ENCODE assay signal across 13 cellular contexts in the genomic region with DNA sequence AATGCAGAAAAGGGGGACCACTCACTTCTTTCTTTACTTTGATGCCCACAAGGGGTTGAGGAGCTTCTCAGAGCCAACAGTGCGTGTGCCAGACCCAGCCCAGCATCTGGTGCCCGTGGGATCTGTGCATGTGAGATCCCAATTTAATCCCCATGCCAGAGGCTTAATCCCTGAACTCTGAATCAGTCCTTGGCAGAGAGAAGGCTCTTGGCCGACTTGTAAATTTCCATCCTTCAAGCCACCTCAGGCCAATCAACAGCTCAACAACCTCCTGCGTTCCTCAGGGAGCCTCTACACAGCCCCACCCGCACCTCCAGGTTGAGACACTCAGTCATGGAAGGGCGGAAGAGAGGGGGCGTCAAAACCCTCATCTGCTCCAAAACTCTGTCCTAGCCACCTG.
DNase-seq lines count a peak whose midpoint lies in the region; ATAC-seq and TF ChIP-seq lines count a peak whose summit lies in the region.
"Had no signal": no experiment of that assay in that cellular context is flagged by ENCODE, and none has a peak within 500 bp of the region (broad histone marks: within the 10 kb centered on the region; RNA-seq: fewer than 3 reads in every experiment).

No MANE protein-coding gene starts in this region.

- DNase-seq in AG08395 (ENCODE audit: low spot score) (peak; percentile 80), amniotic epithelial cell (ENCODE audit: low read depth) (peak; percentile 56), foreskin fibroblast (peak; percentile 67 to 84), retinal pigment epithelial cell (ENCODE audit: low read depth) (peak; percentile 78), amygdala (lab: John Stamatoyannopoulos, UW) (no peak)
- DNase-seq in CD4-positive, alpha-beta memory T cell, result no peak
- DNase-seq in activated CD8-positive, alpha-beta memory T cell treated with anti-CD3 and anti-CD28 coated beads, Interleukin-2, amount 50 U/mL, for 4 hours, result no peak
- DNase-seq in CD4-positive, alpha-beta T cell, result no peak
- DNase-seq: activated CD8-positive, alpha-beta memory T cell treated with anti-CD3 and anti-CD28 coated beads, Interleukin-2, amount 10 ng/mL, durations not matched to agents 7 days and 5 days; activated naive CD4-positive, alpha-beta T cell treated with anti-CD3 and anti-CD28 coated beads, Interleukin-2, amount 50 U/mL, for 16 hours; MM.1S; WERI-Rb-1 had no signal

- POLR2A ChIA-PET in CD4-positive, alpha-beta memory T cell (lab: Charles Lee; ENCODE audit: partially characterized antibody), result no interaction called here
- POLR2A ChIA-PET in CD4-positive, alpha-beta T cell (lab: Charles Lee), result no interaction called here

- H3K27ac ChIP-seq in CD4-positive, alpha-beta memory T cell (ENCODE audit: low read depth, low read length), result no peak overlapping the region
- no peak overlapping the region for H3K27ac ChIP-seq in CD4-positive, alpha-beta T cell (ENCODE audit: low read depth, low read length)
- H3K27ac ChIP-seq: WERI-Rb-1 had no signal

- no peaks in the 10 kb centered on the region for H3K27me3 ChIP-seq in CD4-positive, alpha-beta memory T cell (ENCODE audit: insufficient read depth, low read length)
- no peaks in the 10 kb centered on the region for H3K27me3 ChIP-seq in CD4-positive, alpha-beta T cell (ENCODE audit: control insufficient read depth, insufficient read depth, low read length)

- no peaks in the 10 kb centered on the region for H3K9me3 Mint-ChIP-seq in CD4-positive, alpha-beta memory T cell
- H3K9me3 Mint-ChIP-seq in CD4-positive, alpha-beta T cell, result no peaks in the 10 kb centered on the region

- H3K36me3 ChIP-seq in CD4-positive, alpha-beta memory T cell (ENCODE audit: insufficient read depth, low read length), result no peaks in the 10 kb centered on the region
- H3K36me3 ChIP-seq: WERI-Rb-1 had no signal

- no peak overlapping the region for H3K27ac Mint-ChIP-seq in CD4-positive, alpha-beta memory T cell
- no peak overlapping the region for H3K27ac Mint-ChIP-seq in CD4-positive, alpha-beta T cell
- H3K27ac Mint-ChIP-seq: activated CD8-positive, alpha-beta memory T cell treated with anti-CD3 and anti-CD28 coated beads, Interleukin-2, amount 10 ng/mL, durations not matched to agents 7 days and 5 days had no signal

- H3K36me3 Mint-ChIP-seq in CD4-positive, alpha-beta memory T cell, result no peaks in the 10 kb centered on the region
- no peaks in the 10 kb centered on the region for H3K36me3 Mint-ChIP-seq in CD4-positive, alpha-beta T cell (ENCODE audit: low read depth)
- H3K36me3 Mint-ChIP-seq: activated CD8-positive, alpha-beta memory T cell treated with anti-CD3 and anti-CD28 coated beads, Interleukin-2, amount 10 ng/mL, durations not matched to agents 7 days and 5 days had no signal

- H3K4me1 ChIP-seq in CD4-positive, alpha-beta memory T cell (ENCODE audit: insufficient read depth, low read length), result peaks cover 14% of the 10 kb centered on the region

- intact Hi-C loops in CD4-positive, alpha-beta memory T cell (cut with micrococcal nuclease), result no loop called here
- intact Hi-C loops in CD4-positive, alpha-beta T cell (cut with DNase I, micrococcal nuclease), result no loop called here

- H3K4me3 ChIP-seq in foreskin fibroblast (ENCODE audit: low read depth in 1 of 2, low read length in 2 of 2) (no peak overlapping the region), retinal pigment epithelial cell (ENCODE audit: low read length) (no peak overlapping the region)
- H3K4me3 ChIP-seq in CD4-positive, alpha-beta memory T cell (ENCODE audit: low read length in 2 of 2), result no peak overlapping the region

- peaks cover 0 to 9% (median 3%) of the 10 kb centered on the region in 4 donors for H3K4me1 Mint-ChIP-seq in CD4-positive, alpha-beta memory T cell
- H3K4me1 Mint-ChIP-seq in CD4-positive, alpha-beta T cell (ENCODE audit: low read depth), result peaks cover 6% of the 10 kb centered on the region

- H3K9me3 ChIP-seq in CD4-positive, alpha-beta memory T cell (ENCODE audit: control insufficient read depth in 1 of 2, low read length in 2 of 2), result no peaks in the 10 kb centered on the region
- H3K9me3 ChIP-seq in CD4-positive, alpha-beta T cell (ENCODE audit: control insufficient read depth, low read length), result no peaks in the 10 kb centered on the region

- CTCF ChIA-PET in CD4-positive, alpha-beta memory T cell (lab: Charles Lee; ENCODE audit: partially characterized antibody), result no interaction called here
- CTCF ChIA-PET in CD4-positive, alpha-beta T cell (lab: Charles Lee), result no interaction called here

- peaks cover 0 to 4% of the 10 kb centered on the region in 2 donors for H3K27me3 Mint-ChIP-seq in CD4-positive, alpha-beta memory T cell
- H3K27me3 Mint-ChIP-seq in CD4-positive, alpha-beta T cell, result no peaks in the 10 kb centered on the region

- ATAC-seq in CD4-positive, alpha-beta T cell (ENCODE audit: poor library complexity), result no peak
- ATAC-seq: activated CD8-positive, alpha-beta memory T cell treated with anti-CD3 and anti-CD28 coated beads, Interleukin-2, amount 10 ng/mL, durations not matched to agents 7 days and 5 days; SK-N-SH treated with all-trans-retinoic acid at 6 μM for 48 hours had no signal

- no peak overlapping the region for H3K4me3 Mint-ChIP-seq in CD4-positive, alpha-beta memory T cell
- no peak overlapping the region for H3K4me3 Mint-ChIP-seq in CD4-positive, alpha-beta T cell
- H3K4me3 Mint-ChIP-seq: activated CD8-positive, alpha-beta memory T cell treated with anti-CD3 and anti-CD28 coated beads, Interleukin-2, amount 10 ng/mL, durations not matched to agents 7 days and 5 days had no signal

- TF ChIP-seq CTCF in foreskin fibroblast (IDR thresholded peaks at IDR 0.05; ENCODE audit: low read depth, low read length), result no peak
- no peak for TF ChIP-seq CTCF in retinal pigment epithelial cell (conservative IDR thresholded peaks at IDR 0.05; ENCODE audit: low read depth, low read length)
- no peak for TF ChIP-seq CTCF in CD4-positive, alpha-beta T cell (IDR thresholded peaks at IDR 0.05)

Comparison
In these comparisons a context has a peak if more than half of its experiments do, and no peak if none do; other contexts are left out.
1. DNase-seq: peak in AG08395 (single experiment), amniotic epithelial cell (single experiment), foreskin fibroblast (2 of 2) and retinal pigment epithelial cell (single experiment); none in CD4-positive, alpha-beta memory T cell (0 of 5), activated CD8-positive, alpha-beta memory T cell treated with anti-CD3 and anti-CD28 coated beads, Interleukin-2, amount 50 U/mL, for 4 hours (single experiment), CD4-positive, alpha-beta T cell (0 of 10) and amygdala (0 of 56).